14 cellular contexts compared by ENCODE assay signal in the genomic region with DNA sequence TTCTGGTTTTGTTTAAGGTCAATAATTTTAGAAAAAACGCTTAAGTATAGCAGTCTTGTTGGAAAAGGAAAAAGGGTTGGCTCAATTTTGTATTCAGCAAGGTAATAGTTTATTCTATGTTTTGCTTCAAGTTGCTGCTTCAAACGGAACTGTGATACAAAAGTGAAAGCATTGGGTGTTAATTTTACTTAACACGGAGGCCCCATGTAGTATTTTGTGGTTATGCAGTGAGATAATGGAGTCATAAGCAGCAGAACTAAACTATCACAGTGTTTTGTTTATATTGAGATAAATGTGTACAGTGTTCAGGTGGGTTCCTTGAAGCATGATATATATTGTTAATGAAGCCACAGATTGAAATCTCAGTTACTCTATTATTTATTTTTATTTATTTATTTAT.
DNase-seq lines count a peak whose midpoint lies in the region; ATAC-seq and TF ChIP-seq lines count a peak whose summit lies in the region.
"Had no signal": no experiment of that assay in that cellular context is flagged by ENCODE, and none has a peak within 500 bp of the region (broad histone marks: within the 10 kb centered on the region; RNA-seq: fewer than 3 reads in every experiment).

No MANE protein-coding gene starts in this region.

- H3K4me2 ChIP-seq in PC-3 (ENCODE audit: low read length), result no peak overlapping the region

- DNase-seq in glutamatergic neuron (no peak), head of caudate nucleus (no peak), PC-3 (no peak), heart right ventricle (no peak)
- DNase-seq: COR-L47; effector memory CD4-positive, alpha-beta T cell; NCI-H1048; stimulated activated CD4-positive, alpha-beta T cell treated with anti-CD3 and anti-CD28 coated beads, Interleukin-4, amount 100 ng/mL, for 4 hours had no signal

- H3K27ac Mint-ChIP-seq in glutamatergic neuron (ENCODE audit: unreplicated experiment), result peak overlapping the region; percentile 43
- H3K27ac Mint-ChIP-seq: progenitor cell of endocrine pancreas; T-helper 1 cell treated with Interleukin-12 subunit alpha and Interleukin-12 subunit beta and Interleukin-4 antibody, amounts not matched to agents 30 μg/mL and 1 μg/mL, for 36 hours had no signal

- H3K36me3 ChIP-seq in PC-3 (ENCODE audit: low read depth, low read length) (no peaks in the 10 kb centered on the region), heart right ventricle (no peaks in the 10 kb centered on the region)

- 79 to 80% methylated on average over 3 of the region's 3 CpGs for WGBS in heart right ventricle, 2 donors

- H3K79me2 ChIP-seq in PC-3 (ENCODE audit: low read length), result no peaks in the 10 kb centered on the region

- no peak overlapping the region for H3K9ac ChIP-seq in PC-3 (ENCODE audit: low read length)

- H3K27ac ChIP-seq in PC-3 (ENCODE audit: low read length) (no peak overlapping the region), heart right ventricle (no peak overlapping the region)

- H3K9me3 Mint-ChIP-seq in glutamatergic neuron (ENCODE audit: unreplicated experiment), result peaks cover 25% of the 10 kb centered on the region
- H3K9me3 Mint-ChIP-seq: T-helper 1 cell treated with Interleukin-12 subunit alpha and Interleukin-12 subunit beta and Interleukin-4 antibody, amounts not matched to agents 30 μg/mL and 1 μg/mL, for 36 hours had no signal

- TF ChIP-seq CTCF in glutamatergic neuron (IDR thresholded peaks at IDR 0.05; ENCODE audit: partially characterized antibody, unreplicated experiment) (no peak), PC-3 (conservative IDR thresholded peaks at IDR 0.05; ENCODE audit: low read depth, low read length) (no peak), heart right ventricle (IDR thresholded peaks at IDR 0.05) (no peak)

- H3K36me3 Mint-ChIP-seq in glutamatergic neuron (ENCODE audit: unreplicated experiment), result peaks cover 4% of the 10 kb centered on the region

- POLR2A ChIA-PET in PC-3 (lab: Charles Lee; ENCODE audit: unreplicated experiment), result no interaction called here

- CTCF ChIA-PET in PC-3 (lab: Charles Lee), result no interaction called here

- no peak overlapping the region for H3K4me3 Mint-ChIP-seq in glutamatergic neuron (ENCODE audit: unreplicated experiment)
- H3K4me3 Mint-ChIP-seq: T-helper 1 cell treated with Interleukin-12 subunit alpha and Interleukin-12 subunit beta and Interleukin-4 antibody, amounts not matched to agents 30 μg/mL and 1 μg/mL, for 36 hours had no signal

- H3F3A ChIP-seq in PC-3 (ENCODE audit: low read length, unreplicated experiment), result no peaks in the 10 kb centered on the region

- H2AFZ ChIP-seq in PC-3 (ENCODE audit: low read length), result no peak overlapping the region

- no peaks in the 10 kb centered on the region for H3K9me3 ChIP-seq in PC-3 (ENCODE audit: low read length)
- H3K9me3 ChIP-seq in heart right ventricle, result no peaks in the 10 kb centered on the region

- peaks cover 5% of the 10 kb centered on the region for H3K27me3 Mint-ChIP-seq in glutamatergic neuron (ENCODE audit: unreplicated experiment)
- H3K27me3 Mint-ChIP-seq: progenitor cell of endocrine pancreas had no signal

- intact Hi-C loops in head of caudate nucleus (cut with DNase I), result loop anchor here (10.0 kb wide), 1 partner anchor 87 kb away; no protein-coding TSS in a partner anchor
- intact Hi-C loops in PC-3 (cut with micrococcal nuclease), result no loop called here
- intact Hi-C loops in heart right ventricle (cut with DNase I), result loop anchor here in 2 of 10 donors (10.0 kb wide), 2 partner anchors 337 to 407 kb away; no protein-coding TSS in a partner anchor

- H3K4me1 Mint-ChIP-seq in glutamatergic neuron (ENCODE audit: low read depth, unreplicated experiment), result peaks cover 73% of the 10 kb centered on the region

- H3K4me1 ChIP-seq in PC-3 (ENCODE audit: insufficient read depth, low read length) (no peaks in the 10 kb centered on the region), heart right ventricle (no peaks in the 10 kb centered on the region)

- no peaks in the 10 kb centered on the region for H4K20me1 ChIP-seq in PC-3 (ENCODE audit: low read length)

- peak; percentile 90 for ATAC-seq in GM18870 (IDR thresholded peaks at IDR 0.05; ENCODE audit: unreplicated experiment)
- ATAC-seq in GM21526 (IDR thresholded peaks at IDR 0.05; ENCODE audit: low FRiP score, unreplicated experiment), result peak; percentile 89
- peak; percentile 73 for ATAC-seq in HG03097 (IDR thresholded peaks at IDR 0.05; ENCODE audit: low FRiP score, unreplicated experiment)
- no peak for ATAC-seq in PC-3
- no peak for ATAC-seq in heart right ventricle

- no peaks in the 10 kb centered on the region for H3K9me2 ChIP-seq in PC-3 (replicated peaks; ENCODE audit: low read length)

- no TSS peak for BruUV-seq in PC-3 (replicated peaks; lab: Mats Ljungman, UMichigan)

- no peaks in the 10 kb centered on the region for H3K27me3 ChIP-seq in PC-3 (ENCODE audit: low read length)
- no peaks in the 10 kb centered on the region for H3K27me3 ChIP-seq in heart right ventricle

- H3K4me3 ChIP-seq in PC-3 (ENCODE audit: low read length) (no peak overlapping the region), heart right ventricle (no peak overlapping the region)
- H3K4me3 ChIP-seq: lung had no signal

Comparison
In these comparisons a context has a peak if more than half of its experiments do, and no peak if none do; other contexts are left out.
1. ATAC-seq: peak in GM18870 (single experiment), GM21526 (single experiment) and HG03097 (single experiment); none in PC-3 (single experiment) and heart right ventricle (0 of 8).